In the genomic region with DNA sequence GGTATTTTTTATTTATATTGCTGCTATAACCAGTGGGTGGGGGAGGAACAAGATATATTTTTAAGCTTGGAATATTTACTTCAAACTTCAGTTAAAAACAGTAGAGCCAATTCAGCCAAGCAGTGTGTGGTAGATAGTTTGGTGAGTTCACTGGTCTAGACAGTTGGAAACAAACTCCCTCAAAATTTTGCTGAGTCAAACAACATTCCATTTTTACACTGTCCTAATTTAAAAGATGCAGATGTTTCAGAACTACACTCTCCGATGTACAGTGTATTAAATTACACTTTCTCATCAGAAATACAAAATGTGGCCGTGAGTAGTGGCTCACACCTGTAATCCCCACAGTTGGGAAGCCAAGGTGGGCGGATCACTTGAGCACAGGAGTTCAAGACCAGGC, we compare ENCODE assay signal across 24 cellular contexts. TPM values are rescaled to one million over a fixed set of nuclear protein-coding genes. Genes with fewer than 3 reads are reported as not detected.
A peak's percentile ranks its signal among the peaks of the same experiment; 100 is the strongest.
DNase-seq lines count a peak whose midpoint lies in the region; ATAC-seq, FAIRE-seq and TF ChIP-seq lines count a peak whose summit lies in the region.
"Had no signal": no experiment of that assay in that cellular context is flagged by ENCODE, and none has a peak within 500 bp of the region (broad histone marks: within the 10 kb centered on the region; RNA-seq: fewer than 3 reads in every experiment).

No MANE protein-coding gene starts in this region.

- peaks cover 16 to 40% (median 24%) of the 10 kb centered on the region in 10 experiments for H3K4me1 ChIP-seq in BLaER1 treated with 17β-estradiol and CSF1 and Interleukin-3, amounts not matched to agents 10 nM and 100 nM
- H3K4me1 ChIP-seq in K562 (replicated peaks in 1 of 2; ENCODE audit: control insufficient read depth in 2 of 2, insufficient read depth in 2 of 2, low read length in 2 of 2) (no peaks in the 10 kb centered on the region; a peak in 1 of 5 replicates), lower lobe of right lung (no peaks in the 10 kb centered on the region), uterus (no peaks in the 10 kb centered on the region)
- H3K4me1 ChIP-seq: foreskin keratinocyte, right lobe of liver had no signal

- H3K4me3 ChIP-seq in AG04450 (ENCODE audit: low read depth, low read length) (no peak overlapping the region), K562 (no peak overlapping the region), lower lobe of right lung (no peak overlapping the region), uterus (no peak overlapping the region)
- no peak overlapping the region for H3K4me3 ChIP-seq in BLaER1 treated with 17β-estradiol and CSF1 and Interleukin-3, amounts not matched to agents 10 nM and 100 nM
- H3K4me3 ChIP-seq: heart left ventricle, PC-9, right lobe of liver had no signal

- no peak for TF ChIP-seq POLR2A in K562 (conservative IDR thresholded peaks at IDR 0.05)
- no peak for TF ChIP-seq POLR2A in uterus (IDR thresholded peaks at IDR 0.05)

- H3K9me3 ChIP-seq in AG04450 (ENCODE audit: control insufficient read depth, insufficient read depth, low read length) (no peaks in the 10 kb centered on the region), K562 (replicated peaks; ENCODE audit: control insufficient read depth, insufficient read depth, low read depth, low read length) (no peaks in the 10 kb centered on the region), lower lobe of right lung (no peaks in the 10 kb centered on the region), uterus (no peaks in the 10 kb centered on the region)
- peaks cover 0 to 21% (median 3%) of the 10 kb centered on the region in 11 experiments; a peak in 6 of 22 replicates for H3K9me3 ChIP-seq in BLaER1 treated with 17β-estradiol and CSF1 and Interleukin-3, amounts not matched to agents 10 nM and 100 nM (replicated peaks in 1 of 11)
- H3K9me3 ChIP-seq: heart left ventricle, right lobe of liver had no signal

- no peak overlapping the region for H3K9ac ChIP-seq in BLaER1 treated with 17β-estradiol and CSF1 and Interleukin-3, amounts not matched to agents 10 nM and 100 nM
- H3K9ac ChIP-seq in K562 (ENCODE audit: insufficient read depth in 1 of 2, low read depth in 2 of 2, low read length in 2 of 2) = no peak overlapping the region

- ATAC-seq in K562 (peak; percentile 47; the same call in 2 of the 3 replicates), lower lobe of right lung (no peak)
- ATAC-seq: CD8-positive, alpha-beta T cell; foreskin keratinocyte; heart left ventricle; HepG2; right lobe of liver; stimulated activated effector memory CD8-positive, alpha-beta T cell treated with anti-CD3 and anti-CD28 coated beads, Interleukin-12 subunit alpha, Interleukin-12 subunit beta, amount 100 ng/mL, for 72 hours; WTC11 had no signal

- no TSS peak for BruUV-seq in K562 (replicated peaks; lab: Mats Ljungman, UMichigan)

- in situ Hi-C loops in K562 (cut with MboI) = no loop called here

- H3K27me3 ChIP-seq in AG04450 (ENCODE audit: control insufficient read depth, insufficient read depth, low read length) = no peaks in the 10 kb centered on the region
- no peaks in the 10 kb centered on the region for H3K27me3 ChIP-seq in BLaER1 treated with 17β-estradiol and CSF1 and Interleukin-3, amounts not matched to agents 10 nM and 100 nM
- no peaks in the 10 kb centered on the region for H3K27me3 ChIP-seq in K562 (ENCODE audit: control insufficient read depth in 2 of 2, insufficient read depth in 2 of 2, low read length in 2 of 2)
- H3K27me3 ChIP-seq in lower lobe of right lung (ENCODE audit: low read depth) = no peaks in the 10 kb centered on the region
- H3K27me3 ChIP-seq in uterus = no peaks in the 10 kb centered on the region
- H3K27me3 ChIP-seq: foreskin keratinocyte, heart left ventricle, right lobe of liver had no signal

- H3K4me2 ChIP-seq in BLaER1 treated with 17β-estradiol and CSF1 and Interleukin-3, amounts not matched to agents 10 nM and 100 nM = peak overlapping the region in 8 of 11 experiments; percentile 3 to 61 (median 20); a peak in 10 of 22 replicates
- H3K4me2 ChIP-seq in K562 (ENCODE audit: insufficient read depth, low read length) = no peak overlapping the region
- H3K4me2 ChIP-seq: PC-9 had no signal

- intact Hi-C loops in K562 (cut with micrococcal nuclease) (no loop called here), lower lobe of right lung (cut with DNase I) (no loop called here), uterus (cut with DNase I; ENCODE audit: low total_unique reads) (no loop called here)

- CTCF ChIA-PET in AG04450 (lab: Charles Lee) = no interaction called here
- CTCF ChIA-PET in K562 (lab: Yijun Ruan, JAX; ENCODE audit: low intra/inter-chr PET ratio) = no interaction called here

- TF ChIP-seq RAD21 in K562 (CRISPR knock-in tag; conservative IDR thresholded peaks at IDR 0.05 in 1 of 2, IDR thresholded peaks at IDR 0.05 in 1 of 2) = no peak

- no peak for TF ChIP-seq CTCF in AG04450 (IDR thresholded peaks at IDR 0.05; ENCODE audit: low read depth, low read length)
- no peak for TF ChIP-seq CTCF in K562 (IDR thresholded peaks at IDR 0.05 in 2 of 3, conservative IDR thresholded peaks at IDR 0.05 in 1 of 3; ENCODE audit: insufficient read depth in 2 of 3, low read depth in 1 of 3, low read length in 3 of 3)
- TF ChIP-seq CTCF in lower lobe of right lung (IDR thresholded peaks at IDR 0.05) = no peak
- TF ChIP-seq CTCF in uterus (IDR thresholded peaks at IDR 0.05) = no peak

- FAIRE-seq in K562 (lab: Jason Lieb, UNC) = no peak
- FAIRE-seq: HepG2 had no signal

- TF ChIP-seq EP300 in K562 (IDR thresholded peaks at IDR 0.05; ENCODE audit: low read length) = no peak

- peaks cover 0 to 46% (median 25%) of the 10 kb centered on the region in 11 experiments; a peak in 16 of 22 replicates for H3K36me3 ChIP-seq in BLaER1 treated with 17β-estradiol and CSF1 and Interleukin-3, amounts not matched to agents 10 nM and 100 nM
- H3K36me3 ChIP-seq in K562 (ENCODE audit: control insufficient read depth, insufficient read depth, low read length) = no peaks in the 10 kb centered on the region
- no peaks in the 10 kb centered on the region for H3K36me3 ChIP-seq in lower lobe of right lung
- H3K36me3 ChIP-seq in uterus = no peaks in the 10 kb centered on the region
- H3K36me3 ChIP-seq: heart left ventricle, right lobe of liver had no signal

- WGBS in K562 (ENCODE audit: insufficient coverage, low coverage, missing lambda C conversion rate) = 54% methylated on average over 3 of the region's 3 CpGs

- DNase-seq in AG04450 (ENCODE audit: low read depth, low spot score) (no peak), K562 (ENCODE audit: extremely low read depth in 1 of 4, low spot score in 3 of 4) (no peak), left kidney (ENCODE audit: low read depth, low spot score) (peak; percentile 1), lower lobe of right lung (no peak), dermis blood vessel endothelial cell (no peak), uterus (no peak)
- no peak for DNase-seq in effector CD4-positive, alpha-beta T cell
- DNase-seq: activated CD4-positive, alpha-beta T cell treated with anti-CD3 and anti-CD28 coated beads, Interleukin-2, amount 50 U/mL, for 4 hours; CD8-positive, alpha-beta T cell; cerebellar nuclear complex; foreskin keratinocyte; heart left ventricle; NCI-H524; NK-92 treated with Interleukin-12 subunit alpha and Interleukin-12 subunit beta, amount 100 ng/mL, for 24 hours; PC-9; right lobe of liver; SHP77 treated with DMSO at 0.1 percent for 48 hours; stimulated activated CD4-positive, alpha-beta T cell treated with anti-CD3 and anti-CD28 coated beads, Interleukin-12 subunit alpha, Interleukin-12 subunit beta, amount 100 ng/mL, for 4 hours; stimulated activated CD4-positive, alpha-beta T cell treated with anti-CD3 and anti-CD28 coated beads, Interleukin-4, amount 100 ng/mL, for 1 hour; substantia nigra had no signal

- H4K20me1 ChIP-seq in BLaER1 treated with 17β-estradiol and CSF1 and Interleukin-3, amounts not matched to agents 10 nM and 100 nM = peaks cover 73 to 100% (median 97%) of the 10 kb centered on the region in 11 experiments; a peak in 21 of 22 replicates
- 0 out of 2 replicates have a peak, but pooled peaks cover 3% of the 10 kb centered on the region for H4K20me1 ChIP-seq in K562 (replicated peaks; ENCODE audit: control insufficient read depth, insufficient read depth, low read length)

- peak overlapping the region; percentile 47 for H3K27ac ChIP-seq in AG04450 (ENCODE audit: low read depth, low read length)
- H3K27ac ChIP-seq in BLaER1 treated with 17β-estradiol and CSF1 and Interleukin-3, amounts not matched to agents 10 nM and 100 nM = peak overlapping the region in 5 of 11 experiments; percentile 1 to 41 (median 26); a peak in 6 of 22 replicates
- no peak overlapping the region for H3K27ac ChIP-seq in K562 (ENCODE audit: extremely low read depth, low read depth, low read length)
- H3K27ac ChIP-seq in lower lobe of right lung = no peak overlapping the region
- H3K27ac ChIP-seq in uterus = no peak overlapping the region
- H3K27ac ChIP-seq: foreskin keratinocyte, heart left ventricle, PC-9, right lobe of liver had no signal

- no peaks in the 10 kb centered on the region for H3K9me1 ChIP-seq in K562 (ENCODE audit: control insufficient read depth, insufficient read depth, low read length)

- POLR2A ChIA-PET in AG04450 (lab: Yijun Ruan, JAX) = no interaction called here
- POLR2A ChIA-PET in K562 (lab: Yijun Ruan, JAX) = no interaction called here

- H2AFZ ChIP-seq in K562 (ENCODE audit: low read depth, low read length) = no peak overlapping the region
- H2AFZ ChIP-seq: PC-9 had no signal

- peaks cover 28% of the 10 kb centered on the region for H3K79me2 ChIP-seq in K562 (ENCODE audit: control insufficient read depth, insufficient read depth, low read length)

RNA-seq across cellular contexts. Expression of a gene that starts 23.3 kb away (rescaled TPM):
- polyA plus RNA-seq in AG04450 (2011; rRNA removed) (13.7 and 14.6 TPM in 2 replicates), K562 (2011; rRNA removed) (16.1 and 23.8 TPM in 2 replicates), K562 (2014; fragmentation: Illumina TruSeq; extraction: Trizol) (23.6 and 26.1 TPM in 2 replicates), K562 (2014; fragmentation: Nextera tagmentation; extraction: Ambion mirVana) (1 to 10 TPM; 3.3 to 4.5 TPM), K562 (2014; rRNA removed) (17.0 and 21.9 TPM in 2 replicates)
- 12.6 and 14.0 TPM in 2 replicates for polyA minus RNA-seq in AG04450 (2011; rRNA and poly(A)+ RNA removed)
- 42.6 and 68.8 TPM in 2 replicates for total RNA-seq in K562 (2011; cell fraction: chromatin; rRNA removed; ENCODE audit: low replicate concordance)
- 19.3 and 28.0 TPM in 2 replicates for total RNA-seq in K562 (2011; cell fraction: nucleolus; rRNA removed)
- 27.3 and 31.7 TPM in 2 replicates for total RNA-seq in K562 (2011; cell fraction: nucleoplasm; rRNA removed)
- total RNA-seq in K562 (2014; rRNA removed) (14.0 and 20.6 TPM in 2 replicates), K562 (2014; rRNA removed; fragmentation: Illumina TruSeq; extraction: Trizol) (27.1 and 27.7 TPM in 2 replicates), K562 (2015; rRNA removed; fragmentation: Illumina TruSeq; extraction: Trizol) (22.0 and 23.7 TPM in 2 replicates), K562 (2021) (28.6 and 29.4 TPM in 2 replicates), lower lobe of right lung (27.3 TPM), dermis blood vessel endothelial cell (41.5 and 42.4 TPM in 2 replicates), uterus (10 to 100 TPM in 3 of 4 donors, 1 to 10 TPM in 1; 8.5 to 27.9 (median 12.0) TPM)
- polyA plus RNA-seq in K562 (2011; cell fraction: cytosol; rRNA removed) = 7.5 and 10.7 TPM in 2 replicates
- 7.4 and 10.8 TPM in 2 replicates for polyA plus RNA-seq in K562 (2011; cell fraction: nucleus; rRNA removed)
- 12.1 and 16.4 TPM in 2 replicates for polyA plus RNA-seq in K562 (2012)
- polyA minus RNA-seq in K562 (2011; rRNA and poly(A)+ RNA removed) = 20.5 and 30.4 TPM in 2 replicates
- 11.7 and 14.1 TPM in 2 replicates for polyA minus RNA-seq in K562 (2011; cell fraction: cytosol; rRNA and poly(A)+ RNA removed)
- polyA minus RNA-seq in K562 (2011; cell fraction: nucleus; rRNA and poly(A)+ RNA removed) = 11.3 and 11.8 TPM in 2 replicates
